ENCODE assay signal across 1 cellular context in the genomic region with DNA sequence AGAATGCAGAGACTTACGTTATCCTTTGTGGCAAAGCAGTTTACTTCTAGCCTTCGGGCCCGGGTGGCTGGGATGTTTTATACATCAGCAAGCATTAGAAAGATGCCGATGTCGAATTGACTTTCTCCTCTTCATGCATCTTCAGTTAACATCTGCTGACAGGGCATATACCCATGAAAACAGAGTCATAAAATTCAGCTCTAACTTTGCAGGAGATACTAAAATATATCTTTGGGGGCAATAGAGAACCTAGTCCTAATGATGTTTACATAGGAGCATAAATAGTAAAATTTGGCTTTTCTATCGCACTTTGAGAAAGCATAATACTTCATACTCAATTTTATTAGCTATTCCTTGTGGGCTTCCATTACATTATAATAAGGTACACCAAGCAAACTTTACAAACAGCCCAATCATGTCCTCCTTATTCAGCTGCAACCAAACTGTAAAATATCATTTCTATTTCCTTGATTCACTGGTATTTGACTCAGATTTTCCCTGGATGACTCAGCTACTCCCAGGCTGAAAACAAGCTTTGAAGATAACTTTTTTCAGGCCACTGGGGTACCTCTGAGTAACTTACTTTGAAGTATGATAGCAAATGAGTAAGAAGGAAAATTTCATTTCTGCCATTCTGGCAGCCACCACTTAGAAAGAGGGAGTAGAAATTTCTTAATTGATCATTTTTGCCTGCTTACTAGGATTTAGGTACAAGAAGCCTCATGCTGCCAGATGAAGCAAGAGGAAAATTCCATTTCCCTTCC.
TF ChIP-seq lines count a peak whose summit lies in the region.

No MANE protein-coding gene starts in this region.

TF ChIP-seq in HepG2, 621 proteins besides CTCF, POLR2A, EP300 and RAD21 (continued from another document):
- TF ChIP-seq, protein P1, sequence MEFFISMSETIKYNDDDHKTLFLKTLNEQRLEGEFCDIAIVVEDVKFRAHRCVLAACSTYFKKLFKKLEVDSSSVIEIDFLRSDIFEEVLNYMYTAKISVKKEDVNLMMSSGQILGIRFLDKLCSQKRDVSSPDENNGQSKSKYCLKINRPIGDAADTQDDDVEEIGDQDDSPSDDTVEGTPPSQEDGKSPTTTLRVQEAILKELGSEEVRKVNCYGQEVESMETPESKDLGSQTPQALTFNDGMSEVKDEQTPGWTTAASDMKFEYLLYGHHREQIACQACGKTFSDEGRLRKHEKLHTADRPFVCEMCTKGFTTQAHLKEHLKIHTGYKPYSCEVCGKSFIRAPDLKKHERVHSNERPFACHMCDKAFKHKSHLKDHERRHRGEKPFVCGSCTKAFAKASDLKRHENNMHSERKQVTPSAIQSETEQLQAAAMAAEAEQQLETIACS (CRISPR knock-in tag; IDR thresholded peaks at IDR 0.05): no peak
- peak; percentile 60 to 77; a peak in 3 of 4 replicates for TF ChIP-seq MAFK (conservative IDR thresholded peaks at IDR 0.05 in 1 of 2, IDR thresholded peaks at IDR 0.05 in 1 of 2; ENCODE audit: low read length in 2 of 2)
- TF ChIP-seq ZSCAN20 (CRISPR knock-in tag; IDR thresholded peaks at IDR 0.05; ENCODE audit: borderline replicate concordance): no peak
- TF ChIP-seq GATAD2A (CRISPR knock-in tag; IDR thresholded peaks at IDR 0.05): no peak
- TF ChIP-seq MAFF (IDR thresholded peaks at IDR 0.05; ENCODE audit: low read depth, low read length): peak; percentile 48; the same call in 1 of the 2 replicates
- no peak for TF ChIP-seq HNRNPH1 (optimal IDR thresholded peaks at IDR 0.05; ENCODE audit: low read depth, low read length)
- TF ChIP-seq, protein P2, sequence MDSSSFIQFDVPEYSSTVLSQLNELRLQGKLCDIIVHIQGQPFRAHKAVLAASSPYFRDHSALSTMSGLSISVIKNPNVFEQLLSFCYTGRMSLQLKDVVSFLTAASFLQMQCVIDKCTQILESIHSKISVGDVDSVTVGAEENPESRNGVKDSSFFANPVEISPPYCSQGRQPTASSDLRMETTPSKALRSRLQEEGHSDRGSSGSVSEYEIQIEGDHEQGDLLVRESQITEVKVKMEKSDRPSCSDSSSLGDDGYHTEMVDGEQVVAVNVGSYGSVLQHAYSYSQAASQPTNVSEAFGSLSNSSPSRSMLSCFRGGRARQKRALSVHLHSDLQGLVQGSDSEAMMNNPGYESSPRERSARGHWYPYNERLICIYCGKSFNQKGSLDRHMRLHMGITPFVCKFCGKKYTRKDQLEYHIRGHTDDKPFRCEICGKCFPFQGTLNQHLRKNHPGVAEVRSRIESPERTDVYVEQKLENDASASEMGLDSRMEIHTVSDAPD (CRISPR knock-in tag; IDR thresholded peaks at IDR 0.05): no peak
- no peak for TF ChIP-seq NBN (conservative IDR thresholded peaks at IDR 0.05)
